In the genomic region with DNA sequence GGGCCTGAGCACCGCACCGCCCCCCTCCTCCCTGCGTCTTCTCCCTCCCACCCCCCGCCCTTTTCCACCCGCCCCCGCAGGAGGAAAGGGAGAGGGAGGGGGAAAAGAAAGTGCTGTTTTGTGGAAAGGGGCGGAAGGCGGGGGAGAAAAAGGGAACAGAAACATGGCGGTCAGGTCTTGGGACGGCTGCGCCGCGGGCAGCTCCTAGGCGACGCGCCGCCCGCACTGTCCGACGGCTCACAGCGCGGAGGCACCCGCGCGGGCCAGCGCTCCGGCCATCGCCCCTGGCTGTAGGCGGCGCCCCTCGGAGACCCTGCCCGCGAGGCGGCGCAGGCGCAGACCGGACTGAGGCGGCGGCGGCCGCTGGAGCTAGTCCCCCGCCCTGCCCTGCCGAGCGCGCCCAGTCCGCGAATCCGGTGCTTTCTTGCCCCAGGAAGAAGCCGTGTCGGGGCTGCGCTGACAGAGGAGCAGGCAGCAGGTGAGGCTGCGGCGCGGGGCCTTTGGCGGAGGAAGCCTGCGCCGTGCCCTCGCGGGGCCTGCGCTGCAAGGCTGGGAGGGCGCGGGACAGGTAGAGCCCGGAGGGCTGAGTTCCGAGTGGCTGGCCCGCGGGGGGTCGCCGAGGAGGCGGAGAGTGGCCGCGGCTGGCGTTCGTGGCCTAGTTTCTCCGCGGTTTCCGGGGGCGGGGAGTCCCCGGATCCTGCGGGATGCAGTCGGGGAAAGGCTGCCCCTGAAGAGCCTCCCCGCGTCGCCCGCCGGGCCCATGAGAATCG, we compare ENCODE assay signal across 8 cellular contexts. TPM values are rescaled to one million over a fixed set of nuclear protein-coding genes. Genes with fewer than 3 reads are reported as not detected.
A peak's percentile ranks its signal among the peaks of the same experiment; 100 is the strongest.
DNase-seq lines count a peak whose midpoint lies in the region; ATAC-seq and TF ChIP-seq lines count a peak whose summit lies in the region.

TSS of gene DENND4C (plus strand) at position 338 of the 770 bp plus-strand sequence. CDS start 45,482 bp downstream, outside the sequence.

- DNase-seq in AG10803 (ENCODE audit: low read depth) (peak; percentile 77), NCI-H226 (peak; percentile 84), cerebellar cortex (ENCODE audit: low spot score) (peak; percentile 87), kidney epithelial cell (ENCODE audit: low read depth) (peak; percentile 56)
- peak; percentile 79 for DNase-seq in activated CD4-positive, CD25-positive, alpha-beta regulatory T cell treated with anti-CD3 and anti-CD28 coated beads, Interleukin-2, amount 50 U/mL, for 72 hours
- peak; percentile 54 to 57 for DNase-seq in stimulated activated CD4-positive, alpha-beta T cell treated with anti-CD3 and anti-CD28 coated beads, Interleukin-15, amount 100 ng/mL, for 48 hours (ENCODE audit: low read depth in 2 of 2)

- no peak for TF ChIP-seq CTCF in AG10803 (conservative IDR thresholded peaks at IDR 0.05; ENCODE audit: low read length)
- TF ChIP-seq CTCF in kidney epithelial cell (IDR thresholded peaks at IDR 0.05; ENCODE audit: insufficient read depth, low read length, poor library complexity, severe bottlenecking) = no peak

- no peaks in the 10 kb centered on the region for H3K36me3 ChIP-seq in kidney epithelial cell (ENCODE audit: control insufficient read depth, insufficient read depth, low read length)

- H3K27me3 ChIP-seq in kidney epithelial cell (ENCODE audit: control insufficient read depth, insufficient read depth, low read length) = no peaks in the 10 kb centered on the region

- ATAC-seq in GM18907 (IDR thresholded peaks at IDR 0.05; ENCODE audit: unreplicated experiment) = peak; percentile 81
- peak; percentile 71 for ATAC-seq in HG03139 (IDR thresholded peaks at IDR 0.05; ENCODE audit: unreplicated experiment)

- H3K4me3 ChIP-seq in AG10803 (ENCODE audit: low read length) (peak within 1 kb of the TSS; percentile 78), kidney epithelial cell (ENCODE audit: low read depth, low read length) (peak within 1 kb of the TSS; percentile 77)

RNA-seq across cellular contexts. Expression of gene DENND4C, which starts in this region (rescaled TPM):
- total RNA-seq in kidney epithelial cell = 41.7 and 44.0 TPM in 2 replicates

Comparison
In these comparisons a context has a peak if more than half of its experiments do, and no peak if none do; other contexts are left out.
1. Peak in every context shown above with its lines: DNase-seq, ATAC-seq and H3K4me3 ChIP-seq.